In genomic region chr4:13907255-13907751, GRCh38 we compare ENCODE assay signal across 10 cellular contexts.
DNase-seq lines count a peak whose midpoint lies in the region; ATAC-seq and TF ChIP-seq lines count a peak whose summit lies in the region.
"Had no signal": no experiment of that assay in that cellular context is flagged by ENCODE, and none has a peak within 500 bp of the region (broad histone marks: within the 10 kb centered on the region; RNA-seq: fewer than 3 reads in every experiment).

No MANE protein-coding gene starts in this region.

- H3K4me1 ChIP-seq in esophagus squamous epithelium = peaks cover 0 to 3% (median 0%) of the 10 kb centered on the region in 3 donors

- H3K9me3 ChIP-seq in esophagus squamous epithelium = no peaks in the 10 kb centered on the region

- no peaks in the 10 kb centered on the region for H3K27me3 Mint-ChIP-seq in glutamatergic neuron (ENCODE audit: unreplicated experiment)
- H3K27me3 Mint-ChIP-seq: activated CD4-positive, alpha-beta memory T cell treated with anti-CD3 and anti-CD28 coated beads, Interleukin-2, amount 10 ng/mL, durations not matched to agents 7 days and 5 days had no signal

- TF ChIP-seq CTCF in glutamatergic neuron (IDR thresholded peaks at IDR 0.05; ENCODE audit: partially characterized antibody, unreplicated experiment) = no peak
- no peak for TF ChIP-seq CTCF in esophagus squamous epithelium (IDR thresholded peaks at IDR 0.05)

- DNase-seq in 8988T (peak; percentile 13), HCEC 1CT (peak; percentile 98), amniotic epithelial cell (ENCODE audit: low read depth) (peak; percentile 97), islet precursor cell (peak; percentile 69), NCI-H1417 treated with DMSO at 0.1 percent for 48 hours (lab: John Stamatoyannopoulos, UW) (no peak), glutamatergic neuron (no peak), esophagus squamous epithelium (lab: John Stamatoyannopoulos, UW) (no peak)
- DNase-seq: activated CD4-positive, alpha-beta memory T cell treated with anti-CD3 and anti-CD28 coated beads, Interleukin-2, amount 10 ng/mL, durations not matched to agents 7 days and 5 days; NCI-H1105 had no signal

- no peak overlapping the region for H3K4me3 Mint-ChIP-seq in glutamatergic neuron (ENCODE audit: unreplicated experiment)
- H3K4me3 Mint-ChIP-seq: activated CD4-positive, alpha-beta memory T cell treated with anti-CD3 and anti-CD28 coated beads, Interleukin-2, amount 10 ng/mL, durations not matched to agents 7 days and 5 days had no signal

- intact Hi-C loops in esophagus squamous epithelium (cut with DNase I) = no loop called here

- H3K27ac ChIP-seq in esophagus squamous epithelium = no peak overlapping the region

- H3K9me3 Mint-ChIP-seq in glutamatergic neuron (ENCODE audit: unreplicated experiment) = no peaks in the 10 kb centered on the region
- H3K9me3 Mint-ChIP-seq: activated CD4-positive, alpha-beta memory T cell treated with anti-CD3 and anti-CD28 coated beads, Interleukin-2, amount 10 ng/mL, durations not matched to agents 7 days and 5 days had no signal

- no peak overlapping the region for H3K4me3 ChIP-seq in esophagus squamous epithelium

- H3K27me3 ChIP-seq in esophagus squamous epithelium = no peaks in the 10 kb centered on the region

- H3K36me3 ChIP-seq in esophagus squamous epithelium = no peaks in the 10 kb centered on the region

- no peak for ATAC-seq in HG03439 (IDR thresholded peaks at IDR 0.05; ENCODE audit: unreplicated experiment)

- no peak overlapping the region for H3K27ac Mint-ChIP-seq in glutamatergic neuron (ENCODE audit: unreplicated experiment)
- H3K27ac Mint-ChIP-seq: activated CD4-positive, alpha-beta memory T cell treated with anti-CD3 and anti-CD28 coated beads, Interleukin-2, amount 10 ng/mL, durations not matched to agents 7 days and 5 days had no signal

- H3K4me1 Mint-ChIP-seq in glutamatergic neuron (ENCODE audit: low read depth, unreplicated experiment) = no peaks in the 10 kb centered on the region
- H3K4me1 Mint-ChIP-seq: activated CD4-positive, alpha-beta memory T cell treated with anti-CD3 and anti-CD28 coated beads, Interleukin-2, amount 10 ng/mL, durations not matched to agents 7 days and 5 days had no signal

- no peak for TF ChIP-seq POLR2A in esophagus squamous epithelium (IDR thresholded peaks at IDR 0.05)

- WGBS in esophagus squamous epithelium, 2 donors = 50 to 63% methylated on average over 1 of the region's 1 CpG

- H3K36me3 Mint-ChIP-seq in glutamatergic neuron (ENCODE audit: unreplicated experiment) = no peaks in the 10 kb centered on the region

Comparison
In these comparisons a context has a peak if more than half of its experiments do, and no peak if none do; other contexts are left out.
1. DNase-seq: peak in 8988T (single experiment), HCEC 1CT (single experiment), amniotic epithelial cell (single experiment) and islet precursor cell (single experiment); none in NCI-H1417 treated with DMSO at 0.1 percent for 48 hours (single experiment), glutamatergic neuron (single experiment) and esophagus squamous epithelium (single experiment).